25 cellular contexts compared by ENCODE assay signal in the genomic region with DNA sequence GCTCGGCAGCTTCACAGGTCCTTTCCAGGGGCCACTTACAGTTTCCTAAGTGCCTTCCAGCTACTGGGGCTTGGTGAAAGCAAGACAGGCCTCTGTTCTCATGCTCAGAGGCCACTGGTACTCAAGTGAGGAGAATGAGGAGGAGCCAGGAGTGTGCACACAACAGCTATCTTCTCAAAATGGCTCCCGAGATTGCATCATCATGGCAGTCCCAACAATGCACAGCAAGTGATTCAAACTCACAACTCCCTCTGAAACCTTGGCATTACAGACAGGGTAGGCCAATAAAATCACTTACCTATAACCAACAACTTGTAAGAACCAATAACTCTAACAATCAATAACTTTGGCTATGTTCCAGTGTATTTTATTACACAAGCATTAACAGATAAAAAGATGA.
"Had no signal": no experiment of that assay in that cellular context is flagged by ENCODE, and none has a peak within 500 bp of the region (broad histone marks: within the 10 kb centered on the region; RNA-seq: fewer than 3 reads in every experiment).

No MANE protein-coding gene starts in this region.

- H3K4me3 Mint-ChIP-seq: mesothelial cell of epicardium; naive B cell; natural killer cell treated with Interleukin-12 subunit alpha and Interleukin-12 subunit beta and Interleukin-15 and Interleukin-18, amount 100 ng/mL, for 72 hours; neural crest cell; stimulated activated naive CD8-positive, alpha-beta T cell treated with anti-CD3 and anti-CD28 coated beads, Interleukin-15, amount 100 ng/mL, for 72 hours; type B pancreatic cell had no signal

- H3K4me1 ChIP-seq: gastrocnemius medialis, pancreas, suprapubic skin had no signal

- ATAC-seq: gastrocnemius medialis; mucosa of descending colon; natural killer cell treated with Interleukin-12 subunit alpha and Interleukin-12 subunit beta and Interleukin-15 and Interleukin-18, amount 100 ng/mL, for 72 hours; pancreas; sciatic nerve; stimulated activated naive CD8-positive, alpha-beta T cell treated with anti-CD3 and anti-CD28 coated beads, Interleukin-15, amount 100 ng/mL, for 72 hours had no signal

- FAIRE-seq: keratinocyte, pancreas had no signal

- H3K27ac ChIP-seq: dorsolateral prefrontal cortex, gastrocnemius medialis, neutrophil, pancreas, suprapubic skin, thyroid gland had no signal

- H3K4me3 ChIP-seq: dorsolateral prefrontal cortex, gastrocnemius medialis, mucosa of descending colon, pancreas, smooth muscle cell, suprapubic skin, thyroid gland had no signal

- DNase-seq: dorsolateral prefrontal cortex; effector CD4-positive, alpha-beta T cell; foreskin fibroblast; gastrocnemius medialis; head of caudate nucleus; mesenchymal stem cell; mucosa of descending colon; naive B cell; pancreas; stimulated activated CD4-positive, alpha-beta T cell treated with anti-CD3 and anti-CD28 coated beads, Interleukin-12 subunit alpha, Interleukin-12 subunit beta, amount 100 ng/mL, for 4 hours; stimulated activated CD4-positive, alpha-beta T cell treated with anti-CD3 and anti-CD28 coated beads, Interleukin-1b, Interleukin-23, amount 100 ng/mL, for 48 hours; stimulated activated CD4-positive, alpha-beta T cell treated with anti-CD3 and anti-CD28 coated beads, Interleukin-4, amount 100 ng/mL, for 1 hour; stimulated activated CD8-positive, alpha-beta memory T cell treated with anti-CD3 and anti-CD28 coated beads, Interleukin-4, amount 100 ng/mL, for 48 hours; stimulated activated naive CD4-positive, alpha-beta T cell; stimulated activated naive CD8-positive, alpha-beta T cell treated with anti-CD3 and anti-CD28 coated beads, Interleukin-15, amount 100 ng/mL, for 72 hours; thyroid gland had no signal

- H3K27me3 ChIP-seq: dorsolateral prefrontal cortex, gastrocnemius medialis, neutrophil, pancreas, suprapubic skin, thyroid gland had no signal

- H3K9me3 ChIP-seq: gastrocnemius medialis, mucosa of descending colon, neutrophil, pancreas, suprapubic skin, thyroid gland had no signal

- H3K4me2 ChIP-seq: smooth muscle cell had no signal

- H3K27ac Mint-ChIP-seq: mesothelial cell of epicardium, type B pancreatic cell had no signal

- H3K4me1 Mint-ChIP-seq: naive B cell; neural crest cell; stimulated activated naive CD8-positive, alpha-beta T cell treated with anti-CD3 and anti-CD28 coated beads, Interleukin-15, amount 100 ng/mL, for 72 hours had no signal

- H3K27me3 Mint-ChIP-seq: naive B cell; natural killer cell treated with Interleukin-12 subunit alpha and Interleukin-12 subunit beta and Interleukin-15 and Interleukin-18, amount 100 ng/mL, for 72 hours; stimulated activated naive CD8-positive, alpha-beta T cell treated with anti-CD3 and anti-CD28 coated beads, Interleukin-15, amount 100 ng/mL, for 72 hours; type B pancreatic cell had no signal

- H3K9me3 Mint-ChIP-seq: mesothelial cell of epicardium; naive B cell; natural killer cell treated with Interleukin-12 subunit alpha and Interleukin-12 subunit beta and Interleukin-15 and Interleukin-18, amount 100 ng/mL, for 72 hours; neural crest cell; stimulated activated naive CD8-positive, alpha-beta T cell treated with anti-CD3 and anti-CD28 coated beads, Interleukin-15, amount 100 ng/mL, for 72 hours; type B pancreatic cell had no signal
